Comparison of ENCODE assay signal across 19 cellular contexts in the genomic region with DNA sequence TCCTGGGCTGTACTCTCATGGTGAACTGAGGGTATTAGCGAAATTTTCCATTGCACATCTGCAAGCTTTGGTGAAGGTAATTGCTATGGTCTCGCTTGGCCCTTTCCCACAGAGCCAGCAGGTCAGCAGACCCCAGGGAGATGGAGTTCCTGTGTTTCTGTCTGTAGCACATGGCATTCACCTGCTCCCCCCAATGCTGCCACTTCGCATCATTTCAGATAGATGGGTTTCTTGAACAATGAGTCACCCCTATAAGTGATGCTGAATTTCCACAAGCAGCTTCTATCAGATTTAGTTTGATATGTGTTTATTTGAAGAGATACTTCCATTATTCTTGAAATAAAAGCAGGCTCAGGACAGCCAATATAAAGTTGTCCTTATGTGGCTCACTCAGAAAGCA.
DNase-seq lines count a peak whose midpoint lies in the region; ATAC-seq lines count a peak whose summit lies in the region.
"Had no signal": no experiment of that assay in that cellular context is flagged by ENCODE, and none has a peak within 500 bp of the region (broad histone marks: within the 10 kb centered on the region; RNA-seq: fewer than 3 reads in every experiment).

No MANE protein-coding gene starts in this region.

- 93% methylated on average over 2 of the region's 3 CpGs for WGBS in mesenchymal stem cell

- H3K4me3 ChIP-seq in mesenchymal stem cell (ENCODE audit: insufficient read depth in 1 of 2, low read depth in 1 of 2, low read length in 2 of 2) = no peak overlapping the region
- H3K4me3 ChIP-seq: GM23338, HAP-1 had no signal

- H2BK5ac ChIP-seq in mesenchymal stem cell (ENCODE audit: low read depth, low read length, poor library complexity, severe bottlenecking) = no peak overlapping the region

- no peaks in the 10 kb centered on the region for H3K9me3 ChIP-seq in mesenchymal stem cell (ENCODE audit: control insufficient read depth, low read length)
- H3K9me3 ChIP-seq: HAP-1 had no signal

- H4K91ac ChIP-seq in mesenchymal stem cell (ENCODE audit: low read length) = no peak overlapping the region

- H2BK12ac ChIP-seq in mesenchymal stem cell (ENCODE audit: low read length in 2 of 2) = no peak overlapping the region

- H3K36me3 ChIP-seq in mesenchymal stem cell (ENCODE audit: control insufficient read depth in 1 of 2, insufficient read depth in 2 of 2, low read depth in 1 of 2, low read length in 2 of 2) = peaks cover 5 to 43% of the 10 kb centered on the region in 2 experiments

- POLR2A ChIA-PET in activated CD4-positive, alpha-beta T cell treated with anti-CD3 and anti-CD28 coated beads, Interleukin-2, amount 10 ng/mL, durations not matched to agents 7 days and 5 days (lab: Charles Lee) = no interaction called here

- H3K27ac ChIP-seq in mesenchymal stem cell (ENCODE audit: low read length, poor library complexity, severe bottlenecking) = no peak overlapping the region

- peaks cover 10% of the 10 kb centered on the region for H3K9me3 Mint-ChIP-seq in activated CD4-positive, alpha-beta T cell treated with anti-CD3 and anti-CD28 coated beads, Interleukin-2, amount 10 ng/mL, durations not matched to agents 24 days and 14 days
- peaks cover 8% of the 10 kb centered on the region for H3K9me3 Mint-ChIP-seq in activated CD4-positive, alpha-beta T cell treated with anti-CD3 and anti-CD28 coated beads, Interleukin-2, amount 10 ng/mL, durations not matched to agents 7 days and 5 days
- H3K9me3 Mint-ChIP-seq in activated naive CD4-positive, alpha-beta T cell treated with anti-CD3 and anti-CD28 coated beads, Interleukin-2, amount 50 U/mL, for 24 hours = peaks cover 5% of the 10 kb centered on the region
- H3K9me3 Mint-ChIP-seq in activated naive CD4-positive, alpha-beta T cell treated with anti-CD3 and anti-CD28 coated beads, Interleukin-2, amount 10 ng/mL, durations not matched to agents 7 days and 5 days = no peaks in the 10 kb centered on the region
- H3K9me3 Mint-ChIP-seq in stimulated activated naive CD8-positive, alpha-beta T cell treated with anti-CD3 and anti-CD28 coated beads, Interleukin-15, amount 100 ng/mL, for 72 hours = no peaks in the 10 kb centered on the region

- no peak for DNase-seq in activated CD4-positive, alpha-beta T cell treated with anti-CD3 and anti-CD28 coated beads, Interleukin-2, amount 10 ng/mL, durations not matched to agents 24 days and 14 days
- DNase-seq in activated CD4-positive, alpha-beta T cell treated with anti-CD3 and anti-CD28 coated beads, Interleukin-2, amount 10 ng/mL, durations not matched to agents 7 days and 5 days = no peak
- no peak for DNase-seq in activated naive CD4-positive, alpha-beta T cell treated with anti-CD3 and anti-CD28 coated beads, Interleukin-2, amount 10 ng/mL, durations not matched to agents 7 days and 5 days
- DNase-seq in mesenchymal stem cell (no peak), A172 (ENCODE audit: low spot score) (no peak), kidney tubule cell (ENCODE audit: low spot score) (no peak)
- DNase-seq in stimulated activated naive CD8-positive, alpha-beta T cell treated with anti-CD3 and anti-CD28 coated beads, Interleukin-15, amount 100 ng/mL, for 72 hours = no peak
- DNase-seq: DMS53, GDM1, Kasumi-1, NCI-H1694 treated with DMSO at 0.1 percent for 48 hours, NCI-H446 treated with DMSO at 0.1 percent for 48 hours, NCI-H526 treated with DMSO at 0.1 percent for 48 hours had no signal

- peak overlapping the region; percentile 7 for H4K8ac ChIP-seq in mesenchymal stem cell (ENCODE audit: low read length)

- no peaks in the 10 kb centered on the region for H3K27me3 Mint-ChIP-seq in activated CD4-positive, alpha-beta T cell treated with anti-CD3 and anti-CD28 coated beads, Interleukin-2, amount 10 ng/mL, durations not matched to agents 24 days and 14 days
- no peaks in the 10 kb centered on the region for H3K27me3 Mint-ChIP-seq in activated CD4-positive, alpha-beta T cell treated with anti-CD3 and anti-CD28 coated beads, Interleukin-2, amount 10 ng/mL, durations not matched to agents 7 days and 5 days
- no peaks in the 10 kb centered on the region for H3K27me3 Mint-ChIP-seq in activated naive CD4-positive, alpha-beta T cell treated with anti-CD3 and anti-CD28 coated beads, Interleukin-2, amount 50 U/mL, for 24 hours
- H3K27me3 Mint-ChIP-seq in activated naive CD4-positive, alpha-beta T cell treated with anti-CD3 and anti-CD28 coated beads, Interleukin-2, amount 10 ng/mL, durations not matched to agents 7 days and 5 days = no peaks in the 10 kb centered on the region
- no peaks in the 10 kb centered on the region for H3K27me3 Mint-ChIP-seq in stimulated activated naive CD8-positive, alpha-beta T cell treated with anti-CD3 and anti-CD28 coated beads, Interleukin-15, amount 100 ng/mL, for 72 hours
- H3K27me3 Mint-ChIP-seq: B cell had no signal

- peaks cover 2% of the 10 kb centered on the region for H3K79me1 ChIP-seq in mesenchymal stem cell (replicated peaks; ENCODE audit: low read length, poor library complexity, severe bottlenecking)

- no peak overlapping the region for H3K9ac ChIP-seq in mesenchymal stem cell (ENCODE audit: low read length)

- H2AK5ac ChIP-seq in mesenchymal stem cell (ENCODE audit: low read length, severe bottlenecking) = no peak overlapping the region

- no peak overlapping the region for H3K4me2 ChIP-seq in mesenchymal stem cell (ENCODE audit: low read length, poor library complexity, severe bottlenecking)
- H3K4me2 ChIP-seq: GM23338 had no signal

- H3K4me1 ChIP-seq in mesenchymal stem cell (ENCODE audit: control insufficient read depth, insufficient read depth, low read depth, low read length) = no peaks in the 10 kb centered on the region

- peak; percentile 64 for ATAC-seq in stimulated activated naive CD8-positive, alpha-beta T cell treated with anti-CD3 and anti-CD28 coated beads, Interleukin-15, amount 100 ng/mL, for 72 hours
- ATAC-seq: GM23338, Right ventricle myocardium inferior had no signal

- peaks cover 54% of the 10 kb centered on the region for H3K36me3 Mint-ChIP-seq in activated CD4-positive, alpha-beta T cell treated with anti-CD3 and anti-CD28 coated beads, Interleukin-2, amount 10 ng/mL, durations not matched to agents 24 days and 14 days (ENCODE audit: low read depth)
- H3K36me3 Mint-ChIP-seq in activated CD4-positive, alpha-beta T cell treated with anti-CD3 and anti-CD28 coated beads, Interleukin-2, amount 10 ng/mL, durations not matched to agents 7 days and 5 days (ENCODE audit: low read depth) = peaks cover 29% of the 10 kb centered on the region
- H3K36me3 Mint-ChIP-seq in activated naive CD4-positive, alpha-beta T cell treated with anti-CD3 and anti-CD28 coated beads, Interleukin-2, amount 50 U/mL, for 24 hours = peaks cover 24% of the 10 kb centered on the region
- peaks cover 29% of the 10 kb centered on the region for H3K36me3 Mint-ChIP-seq in activated naive CD4-positive, alpha-beta T cell treated with anti-CD3 and anti-CD28 coated beads, Interleukin-2, amount 10 ng/mL, durations not matched to agents 7 days and 5 days

- H3K4ac ChIP-seq in mesenchymal stem cell (ENCODE audit: low read depth in 1 of 2, low read length in 2 of 2) = no peak overlapping the region

- H3K4me3 Mint-ChIP-seq in activated CD4-positive, alpha-beta T cell treated with anti-CD3 and anti-CD28 coated beads, Interleukin-2, amount 10 ng/mL, durations not matched to agents 24 days and 14 days = no peak overlapping the region
- H3K4me3 Mint-ChIP-seq in activated CD4-positive, alpha-beta T cell treated with anti-CD3 and anti-CD28 coated beads, Interleukin-2, amount 10 ng/mL, durations not matched to agents 7 days and 5 days = no peak overlapping the region
- H3K4me3 Mint-ChIP-seq in activated naive CD4-positive, alpha-beta T cell treated with anti-CD3 and anti-CD28 coated beads, Interleukin-2, amount 50 U/mL, for 24 hours = no peak overlapping the region
- H3K4me3 Mint-ChIP-seq in activated naive CD4-positive, alpha-beta T cell treated with anti-CD3 and anti-CD28 coated beads, Interleukin-2, amount 10 ng/mL, durations not matched to agents 7 days and 5 days = no peak overlapping the region
- H3K4me3 Mint-ChIP-seq in stimulated activated naive CD8-positive, alpha-beta T cell treated with anti-CD3 and anti-CD28 coated beads, Interleukin-15, amount 100 ng/mL, for 72 hours = no peak overlapping the region
- H3K4me3 Mint-ChIP-seq: B cell, CD14-positive monocyte, GM23338 had no signal

- no peak overlapping the region for H2BK15ac ChIP-seq in mesenchymal stem cell (ENCODE audit: low read depth, poor library complexity, severe bottlenecking)

- H3K27me3 ChIP-seq in mesenchymal stem cell (ENCODE audit: control insufficient read depth in 1 of 2, insufficient read depth in 1 of 2, low read length in 2 of 2) = no peaks in the 10 kb centered on the region

- no peak overlapping the region for H2AFZ ChIP-seq in mesenchymal stem cell (ENCODE audit: low read depth, low read length)
- H2AFZ ChIP-seq: GM23338 had no signal

- no peak overlapping the region for H3K23ac ChIP-seq in mesenchymal stem cell (ENCODE audit: low read length in 2 of 2)

- no peak overlapping the region for H3K14ac ChIP-seq in mesenchymal stem cell (ENCODE audit: low read length in 2 of 2)

- no peak overlapping the region for H2BK120ac ChIP-seq in mesenchymal stem cell (ENCODE audit: low read depth, low read length)

- intact Hi-C loops in activated CD4-positive, alpha-beta T cell treated with anti-CD3 and anti-CD28 coated beads, Interleukin-2, amount 10 ng/mL, durations not matched to agents 24 days and 14 days (cut with micrococcal nuclease) = loop anchor here (2.0 kb wide), 1 partner anchor 15 kb away; no protein-coding TSS in a partner anchor

- peak overlapping the region; percentile 53 for H3K27ac Mint-ChIP-seq in activated CD4-positive, alpha-beta T cell treated with anti-CD3 and anti-CD28 coated beads, Interleukin-2, amount 10 ng/mL, durations not matched to agents 24 days and 14 days
- no peak overlapping the region for H3K27ac Mint-ChIP-seq in activated CD4-positive, alpha-beta T cell treated with anti-CD3 and anti-CD28 coated beads, Interleukin-2, amount 10 ng/mL, durations not matched to agents 7 days and 5 days
- H3K27ac Mint-ChIP-seq in activated naive CD4-positive, alpha-beta T cell treated with anti-CD3 and anti-CD28 coated beads, Interleukin-2, amount 50 U/mL, for 24 hours = peak overlapping the region; percentile 91
- no peak overlapping the region for H3K27ac Mint-ChIP-seq in activated naive CD4-positive, alpha-beta T cell treated with anti-CD3 and anti-CD28 coated beads, Interleukin-2, amount 10 ng/mL, durations not matched to agents 7 days and 5 days
- H3K27ac Mint-ChIP-seq in stimulated activated naive CD8-positive, alpha-beta T cell treated with anti-CD3 and anti-CD28 coated beads, Interleukin-15, amount 100 ng/mL, for 72 hours = peak overlapping the region; percentile 16 to 27
- H3K27ac Mint-ChIP-seq: B cell, CD14-positive monocyte, GM23338 had no signal

- peaks cover 14% of the 10 kb centered on the region for H3K4me1 Mint-ChIP-seq in activated CD4-positive, alpha-beta T cell treated with anti-CD3 and anti-CD28 coated beads, Interleukin-2, amount 10 ng/mL, durations not matched to agents 24 days and 14 days
- H3K4me1 Mint-ChIP-seq in activated CD4-positive, alpha-beta T cell treated with anti-CD3 and anti-CD28 coated beads, Interleukin-2, amount 10 ng/mL, durations not matched to agents 7 days and 5 days = peaks cover 5% of the 10 kb centered on the region
- H3K4me1 Mint-ChIP-seq in activated naive CD4-positive, alpha-beta T cell treated with anti-CD3 and anti-CD28 coated beads, Interleukin-2, amount 50 U/mL, for 24 hours = peaks cover 31% of the 10 kb centered on the region
- H3K4me1 Mint-ChIP-seq in activated naive CD4-positive, alpha-beta T cell treated with anti-CD3 and anti-CD28 coated beads, Interleukin-2, amount 10 ng/mL, durations not matched to agents 7 days and 5 days = peaks cover 4% of the 10 kb centered on the region
- peaks cover 44% of the 10 kb centered on the region for H3K4me1 Mint-ChIP-seq in stimulated activated naive CD8-positive, alpha-beta T cell treated with anti-CD3 and anti-CD28 coated beads, Interleukin-15, amount 100 ng/mL, for 72 hours
- H3K4me1 Mint-ChIP-seq: B cell had no signal

- CTCF ChIA-PET in activated CD4-positive, alpha-beta T cell treated with anti-CD3 and anti-CD28 coated beads, Interleukin-2, amount 10 ng/mL, durations not matched to agents 7 days and 5 days (lab: Charles Lee) = interaction anchor here (1.2 to 1.3 kb wide), 2 partner anchors 13 to 16 kb away, joined by 3 to 4 read pairs; no protein-coding TSS in a partner anchor
- CTCF ChIA-PET in activated naive CD4-positive, alpha-beta T cell treated with anti-CD3 and anti-CD28 coated beads, Interleukin-2, amount 10 ng/mL, durations not matched to agents 7 days and 5 days (lab: Charles Lee) = interaction anchor here (0.7 to 2.4 kb wide), 2 partner anchors 14 to 47 kb away, joined by 3 to 6 read pairs; no protein-coding TSS in a partner anchor

- no peak overlapping the region for H3K18ac ChIP-seq in mesenchymal stem cell (ENCODE audit: low read depth in 1 of 2, low read length in 2 of 2)

Comparison
In these comparisons a context has a peak if more than half of its experiments do, and no peak if none do; other contexts are left out.
1. H3K27ac Mint-ChIP-seq: peak in activated CD4-positive, alpha-beta T cell treated with anti-CD3 and anti-CD28 coated beads, Interleukin-2, amount 10 ng/mL, durations not matched to agents 24 days and 14 days (single experiment), activated naive CD4-positive, alpha-beta T cell treated with anti-CD3 and anti-CD28 coated beads, Interleukin-2, amount 50 U/mL, for 24 hours (single experiment) and stimulated activated naive CD8-positive, alpha-beta T cell treated with anti-CD3 and anti-CD28 coated beads, Interleukin-15, amount 100 ng/mL, for 72 hours (2 of 2); none in activated CD4-positive, alpha-beta T cell treated with anti-CD3 and anti-CD28 coated beads, Interleukin-2, amount 10 ng/mL, durations not matched to agents 7 days and 5 days (single experiment) and activated naive CD4-positive, alpha-beta T cell treated with anti-CD3 and anti-CD28 coated beads, Interleukin-2, amount 10 ng/mL, durations not matched to agents 7 days and 5 days (single experiment).